In genomic region chr22:48576333-48577013, GRCh38 we compare ENCODE assay signal across 9 cellular contexts.
DNase-seq lines count a peak whose midpoint lies in the region; ATAC-seq and TF ChIP-seq lines count a peak whose summit lies in the region.
"Had no signal": no experiment of that assay in that cellular context is flagged by ENCODE, and none has a peak within 500 bp of the region (broad histone marks: within the 10 kb centered on the region; RNA-seq: fewer than 3 reads in every experiment).

No MANE protein-coding gene starts in this region.

- peak overlapping the region in 1 of 2 donors; percentile 57 for H3K4me3 Mint-ChIP-seq in CD14-positive monocyte

- H3K27ac ChIP-seq in heart right ventricle (no peak overlapping the region), prostate gland (peak overlapping the region in 1 of 2 donors; percentile 44)
- H3K27ac ChIP-seq: epithelial cell of prostate had no signal

- TF ChIP-seq CTCF in heart right ventricle (IDR thresholded peaks at IDR 0.05) (peak in 8 of 9 donors; percentile 32 to 62 (median 42)), prostate gland (IDR thresholded peaks at IDR 0.05) (peak in 3 of 4 experiments; percentile 49 to 89 (median 50)), CD14-positive monocyte (IDR thresholded peaks at IDR 0.05) (no peak)

- intact Hi-C loops in heart right ventricle (cut with DNase I) (loop anchor here in 9 of 10 donors (5.0 to 10.0 kb wide), 5 partner anchors 726 to 1058 kb away; no protein-coding TSS in a partner anchor), prostate gland (cut with DNase I) (loop anchor here (5.0 to 10.0 kb wide), 2 partner anchors 731 to 1058 kb away; no protein-coding TSS in a partner anchor), CD14-positive monocyte (cut with micrococcal nuclease) (no loop called here)

- H3K27me3 Mint-ChIP-seq in CD14-positive monocyte (ENCODE audit: low read depth in 3 of 3), result peaks cover 29 to 36% (median 31%) of the 10 kb centered on the region in 3 donors

- H3K4me1 ChIP-seq in heart right ventricle, result no peaks in the 10 kb centered on the region
- H3K4me1 ChIP-seq in prostate gland (replicated peaks), result no peaks in the 10 kb centered on the region

- DNase-seq in Daoy (ENCODE audit: low read depth) (peak; percentile 74), NCI-H748 treated with DMSO at 0.1 percent for 48 hours (lab: John Stamatoyannopoulos, UW) (peak; percentile 11), heart right ventricle (no peak), prostate gland (ENCODE audit: low spot score) (peak; percentile 27), CD14-positive monocyte (ENCODE audit: low spot score) (no peak), NAMALWA (ENCODE audit: low spot score) (no peak)

- 1% methylated on average over 51 to 103 of the region's 103 CpGs for WGBS in heart right ventricle, 2 donors
- under 1% methylated on average over 60 of the region's 103 CpGs for WGBS in prostate gland

- H3K9me3 ChIP-seq in heart right ventricle, result peaks cover 0 to 8% (median 0%) of the 10 kb centered on the region in 11 donors
- no peaks in the 10 kb centered on the region for H3K9me3 ChIP-seq in prostate gland

- no peak overlapping the region for H3K27ac Mint-ChIP-seq in CD14-positive monocyte

- H3K4me3 ChIP-seq in heart right ventricle, result peak overlapping the region in 5 of 10 donors; percentile 10 to 36 (median 19)
- H3K4me3 ChIP-seq in prostate gland, result peak overlapping the region; percentile 15 to 40

- ATAC-seq in heart right ventricle, result peak in 6 of 8 donors; percentile 38 to 55 (median 50)
- no peak for ATAC-seq in HG03108 (IDR thresholded peaks at IDR 0.05; ENCODE audit: unreplicated experiment)
- no peak for ATAC-seq in GM19328 (IDR thresholded peaks at IDR 0.05; ENCODE audit: unreplicated experiment)

- H3K27me3 ChIP-seq in heart right ventricle (peaks cover 0 to 70% (median 51%) of the 10 kb centered on the region in 7 donors), prostate gland (replicated peaks; ENCODE audit: insufficient read depth) (no peaks in the 10 kb centered on the region)

- H3K9me3 Mint-ChIP-seq in CD14-positive monocyte, result peaks cover 0 to 11% (median 3%) of the 10 kb centered on the region in 7 donors

- peaks cover 0 to 2% of the 10 kb centered on the region in 2 donors for H3K36me3 Mint-ChIP-seq in CD14-positive monocyte

- H3K4me1 Mint-ChIP-seq in CD14-positive monocyte, result no peaks in the 10 kb centered on the region

- H3K36me3 ChIP-seq in heart right ventricle, result no peaks in the 10 kb centered on the region
- H3K36me3 ChIP-seq in prostate gland, result no peaks in the 10 kb centered on the region

- TF ChIP-seq POLR2A in prostate gland (IDR thresholded peaks at IDR 0.05), result no peak

Comparison
In these comparisons a context has a peak if more than half of its experiments do, and no peak if none do; other contexts are left out.
1. DNase-seq: peak in Daoy (single experiment), NCI-H748 treated with DMSO at 0.1 percent for 48 hours (single experiment) and prostate gland (single experiment); none in heart right ventricle (0 of 2), CD14-positive monocyte (single experiment) and NAMALWA (single experiment).
2. ATAC-seq: peak in heart right ventricle (6 of 8); none in HG03108 (single experiment) and GM19328 (single experiment).
3. intact Hi-C loops: an anchor here in heart right ventricle (5.0 to 10.0 kb wide) and prostate gland (5.0 to 10.0 kb wide); none called in CD14-positive monocyte.